Comparison of ENCODE assay signal across 8 cellular contexts in genomic region chr7:85023066-85023687, GRCh38.
DNase-seq lines count a peak whose midpoint lies in the region; ATAC-seq and TF ChIP-seq lines count a peak whose summit lies in the region.

No MANE protein-coding gene starts in this region.

- no peak overlapping the region for H3K4me2 ChIP-seq in mesendoderm (ENCODE audit: low read length)

- no peak overlapping the region for H3K27ac Mint-ChIP-seq in CD4-positive, alpha-beta T cell

- no peak overlapping the region for H3K4me3 ChIP-seq in GM12864 (ENCODE audit: low read depth, low read length)
- no peak overlapping the region for H3K4me3 ChIP-seq in mesendoderm (ENCODE audit: low read length)

- no peaks in the 10 kb centered on the region for H3K9me3 Mint-ChIP-seq in CD4-positive, alpha-beta T cell

- H3K27me3 ChIP-seq in CD4-positive, alpha-beta T cell (ENCODE audit: control insufficient read depth, insufficient read depth, low read length): no peaks in the 10 kb centered on the region
- no peaks in the 10 kb centered on the region for H3K27me3 ChIP-seq in mesendoderm (ENCODE audit: insufficient read depth, low read length, poor library complexity)

- peak in 1 of 10 experiments; percentile 4 for DNase-seq in CD4-positive, alpha-beta T cell
- DNase-seq in GM12864 (ENCODE audit: low read depth) (no peak), NCI-H748 (lab: John Stamatoyannopoulos, UW; ENCODE audit: unreplicated experiment) (peak; percentile 36), cerebellum (ENCODE audit: low spot score) (peak; percentile 8), mesendoderm (peak; percentile 48), NCI-H2029 treated with DMSO at 0.1 percent for 48 hours (lab: John Stamatoyannopoulos, UW) (no peak)

- H3K36me3 ChIP-seq in mesendoderm (ENCODE audit: control insufficient read depth, insufficient read depth, low read length): no peaks in the 10 kb centered on the region

- H3K18ac ChIP-seq in mesendoderm (ENCODE audit: low read length): no peak overlapping the region

- H2BK120ac ChIP-seq in mesendoderm (ENCODE audit: low read depth, low read length): no peak overlapping the region

- H3K56ac ChIP-seq in mesendoderm (ENCODE audit: low read length): no peak overlapping the region

- H3K79me1 ChIP-seq in mesendoderm (ENCODE audit: low read length): no peaks in the 10 kb centered on the region

- H3K36me3 Mint-ChIP-seq in CD4-positive, alpha-beta T cell (ENCODE audit: low read depth): no peaks in the 10 kb centered on the region

- no peak overlapping the region for H3K4ac ChIP-seq in mesendoderm (ENCODE audit: low read depth, low read length)

- H3K9me3 ChIP-seq in CD4-positive, alpha-beta T cell (ENCODE audit: control insufficient read depth, low read length): no peaks in the 10 kb centered on the region

- no peaks in the 10 kb centered on the region for H3K79me2 ChIP-seq in mesendoderm (ENCODE audit: control insufficient read depth, insufficient read depth, low read length)

- H3K4me1 ChIP-seq in mesendoderm (ENCODE audit: control insufficient read depth, low read depth, low read length): no peaks in the 10 kb centered on the region

- no peak for ATAC-seq in CD4-positive, alpha-beta T cell (ENCODE audit: poor library complexity)
- ATAC-seq in HG03469 (IDR thresholded peaks at IDR 0.05; ENCODE audit: unreplicated experiment) (no peak), HG03139 (IDR thresholded peaks at IDR 0.05; ENCODE audit: unreplicated experiment) (no peak)

- no peak overlapping the region for H2BK5ac ChIP-seq in mesendoderm (ENCODE audit: low read length)

- H3K4me1 Mint-ChIP-seq in CD4-positive, alpha-beta T cell (ENCODE audit: low read depth): no peaks in the 10 kb centered on the region

- H3K23ac ChIP-seq in mesendoderm (ENCODE audit: low read length): no peak overlapping the region

- no peak overlapping the region for H4K5ac ChIP-seq in mesendoderm (ENCODE audit: low read length)

- H3K4me3 Mint-ChIP-seq in CD4-positive, alpha-beta T cell: no peak overlapping the region

- H3K27me3 Mint-ChIP-seq in CD4-positive, alpha-beta T cell: peaks cover 3% of the 10 kb centered on the region

- H2AK5ac ChIP-seq in mesendoderm (ENCODE audit: low read length): no peak overlapping the region

- peak; percentile 68 for TF ChIP-seq CTCF in CD4-positive, alpha-beta T cell (IDR thresholded peaks at IDR 0.05)
- peak; percentile 44 for TF ChIP-seq CTCF in GM12864 (IDR thresholded peaks at IDR 0.05; ENCODE audit: low read depth, low read length, missing control alignments)

- intact Hi-C loops in CD4-positive, alpha-beta T cell (cut with DNase I, micrococcal nuclease): loop anchor here (1.0 to 2.0 kb wide), 3 partner anchors 1047 to 1087 kb away; no protein-coding TSS in a partner anchor

- CTCF ChIA-PET in CD4-positive, alpha-beta T cell (lab: Charles Lee): no interaction called here

- no peak overlapping the region for H3K9ac ChIP-seq in mesendoderm (ENCODE audit: low read length)

- WGBS in mesendoderm (ENCODE audit: extremely low coverage, insufficient coverage, low lambda C conversion rate): no CpG with 5 or more reads among the region's 2 CpGs

- POLR2A ChIA-PET in CD4-positive, alpha-beta T cell (lab: Charles Lee): no interaction called here

- H3K27ac ChIP-seq in CD4-positive, alpha-beta T cell (ENCODE audit: low read depth, low read length): no peak overlapping the region
- no peak overlapping the region for H3K27ac ChIP-seq in mesendoderm (ENCODE audit: low read depth, low read length)

- H2BK15ac ChIP-seq in mesendoderm (replicated peaks; ENCODE audit: low read depth): no peak overlapping the region

- H4K8ac ChIP-seq in mesendoderm (ENCODE audit: low read depth, low read length): no peak overlapping the region

Comparison
In these comparisons a context has a peak if more than half of its experiments do, and no peak if none do; other contexts are left out.
1. DNase-seq: peak in NCI-H748 (single experiment), cerebellum (single experiment) and mesendoderm (single experiment); none in GM12864 (single experiment) and NCI-H2029 treated with DMSO at 0.1 percent for 48 hours (single experiment).